20 cellular contexts compared by ENCODE assay signal in genomic region chr4:100696531-100696930, GRCh38.
"Had no signal": no experiment of that assay in that cellular context is flagged by ENCODE, and none has a peak within 500 bp of the region (broad histone marks: within the 10 kb centered on the region; RNA-seq: fewer than 3 reads in every experiment).

No MANE protein-coding gene starts in this region.

- H3K27ac ChIP-seq: esophagus squamous epithelium, gastroesophageal sphincter, lower lobe of right lung, neutrophil, ovary, prostate gland, tibial artery had no signal

- DNase-seq: activated gamma-delta T cell treated with Interleukin-2 at 50 U/mL for 16 hours; activated T-cell treated with anti-CD3 and anti-CD28 coated beads, Interleukin-2, amount 50 U/mL, for 1 hour; anterior cingulate cortex; caudate nucleus; effector memory CD4-positive, alpha-beta T cell; esophagus squamous epithelium; head of caudate nucleus; left colon; lower lobe of right lung; midbrain; natural killer cell; ovary; stimulated activated CD4-positive, alpha-beta T cell treated with anti-CD3 and anti-CD28 coated beads, Interleukin-12 subunit alpha, Interleukin-12 subunit beta, amount 100 ng/mL, for 4 hours; stimulated activated CD4-positive, alpha-beta T cell treated with anti-CD3 and anti-CD28 coated beads, Interleukin-1b, Interleukin-23, amount 100 ng/mL, for 48 hours; substantia nigra; T-cell; tibial artery had no signal

- ATAC-seq: gastroesophageal sphincter, left colon, lower lobe of right lung, natural killer cell, T-cell had no signal

- H3K27me3 ChIP-seq: esophagus squamous epithelium, gastroesophageal sphincter, neutrophil, ovary, tibial artery had no signal

- H3K4me3 ChIP-seq: esophagus squamous epithelium, lower lobe of right lung, ovary, prostate gland, tibial artery had no signal

- H3K9me3 ChIP-seq: esophagus squamous epithelium, gastroesophageal sphincter, lower lobe of right lung, neutrophil, ovary, prostate gland, tibial artery had no signal

- H3K36me3 ChIP-seq: esophagus squamous epithelium, gastroesophageal sphincter, lower lobe of right lung, neutrophil, ovary, prostate gland, tibial artery had no signal

- H3K4me1 ChIP-seq: esophagus squamous epithelium, gastroesophageal sphincter, lower lobe of right lung, prostate gland, tibial artery had no signal
